Comparison of ENCODE assay signal across 9 cellular contexts in the genomic region with DNA sequence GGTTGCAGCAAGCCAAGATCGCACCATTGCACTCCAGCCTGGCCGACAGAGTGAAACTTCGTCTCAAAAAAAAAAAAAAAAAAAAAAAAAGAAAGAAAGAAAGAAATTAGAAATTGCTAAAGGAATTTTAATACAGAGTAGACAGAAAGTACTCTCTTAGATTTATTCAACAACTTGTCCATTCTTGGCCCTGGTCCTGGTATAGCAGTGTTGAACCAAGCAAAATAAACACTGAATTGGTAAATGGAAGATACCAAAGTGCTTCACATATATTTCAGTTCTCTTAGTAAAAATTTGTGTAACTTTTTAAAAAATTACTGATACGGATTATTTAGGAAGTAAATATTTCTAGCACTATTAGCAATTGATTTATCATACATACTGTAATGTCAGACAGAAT.
"Had no signal": no experiment of that assay in that cellular context is flagged by ENCODE, and none has a peak within 500 bp of the region (broad histone marks: within the 10 kb centered on the region; RNA-seq: fewer than 3 reads in every experiment).

No MANE protein-coding gene starts in this region.

- FAIRE-seq: H1, H54, K562 had no signal

- H3K9me3 Mint-ChIP-seq: GM23338, H9 had no signal

- H3K27ac ChIP-seq: HL-60 had no signal

- H3K27ac Mint-ChIP-seq: GM23338, H9 had no signal

- H3K4me3 ChIP-seq: GM23338, K562 had no signal

- H3K4me3 Mint-ChIP-seq: GM23338, H9 had no signal

- ATAC-seq: GM23338, K562 had no signal

- DNase-seq: H9, HCEC 1CT, IMR-90, KG1 had no signal
